Comparison of ENCODE assay signal across 17 cellular contexts in the genomic region with DNA sequence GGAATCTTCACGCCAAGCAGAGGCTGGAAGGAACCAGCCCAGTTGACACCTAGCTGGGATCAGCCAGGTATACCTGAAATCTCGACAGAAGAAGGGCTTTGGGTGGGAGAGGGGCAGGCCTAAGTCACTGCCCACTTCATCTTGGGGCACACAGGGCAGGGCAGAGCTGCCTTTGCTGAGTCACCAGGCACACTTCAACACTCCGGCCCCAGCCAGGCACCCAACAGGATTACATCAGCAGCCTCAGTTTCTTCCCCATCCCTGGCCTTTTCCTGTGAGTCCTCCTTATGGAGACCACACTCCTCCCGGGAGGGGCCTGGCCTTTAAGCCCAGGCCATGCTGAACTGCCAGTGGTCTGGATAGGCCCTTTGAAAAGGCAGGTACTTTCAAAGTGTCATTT.
DNase-seq lines count a peak whose midpoint lies in the region; ATAC-seq and TF ChIP-seq lines count a peak whose summit lies in the region.
"Had no signal": no experiment of that assay in that cellular context is flagged by ENCODE, and none has a peak within 500 bp of the region (broad histone marks: within the 10 kb centered on the region; RNA-seq: fewer than 3 reads in every experiment).

No MANE protein-coding gene starts in this region.

- H3K4me3 ChIP-seq in OCI-LY3 (ENCODE audit: low read length) (no peak overlapping the region; the same call in 1 of the 2 replicates), neural progenitor cell (no peak overlapping the region)
- H3K4me3 ChIP-seq: esophagus squamous epithelium, right lobe of liver, suprapubic skin had no signal

- peak overlapping the region; percentile 40 for H3K4me2 ChIP-seq in OCI-LY3 (ENCODE audit: low read length)
- H3K4me2 ChIP-seq in neural progenitor cell: no peak overlapping the region
- H3K4me2 ChIP-seq: SK-N-SH had no signal

- ATAC-seq in GM21528 (IDR thresholded peaks at IDR 0.05; ENCODE audit: low FRiP score, unreplicated experiment) (peak; percentile 17), HG03342 (IDR thresholded peaks at IDR 0.05; ENCODE audit: unreplicated experiment) (no peak)

- H3K9ac ChIP-seq in OCI-LY3 (ENCODE audit: low read length) (no peak overlapping the region; the same call in 1 of the 2 replicates), neural progenitor cell (no peak overlapping the region)
- H3K9ac ChIP-seq: SK-N-SH had no signal

- H3K79me2 ChIP-seq in OCI-LY3 (ENCODE audit: low read length) (no peaks in the 10 kb centered on the region), neural progenitor cell (ENCODE audit: low read depth) (no peaks in the 10 kb centered on the region)

- no peak for TF ChIP-seq CTCF in OCI-LY3 (IDR thresholded peaks at IDR 0.05; ENCODE audit: low read depth, low read length)
- TF ChIP-seq CTCF in neural progenitor cell (IDR thresholded peaks at IDR 0.05): no peak

- H3K4me1 Mint-ChIP-seq in T-helper 1 cell treated with Interleukin-12 subunit alpha and Interleukin-12 subunit beta and Interleukin-4 antibody, amounts not matched to agents 30 μg/mL and 1 μg/mL, for 36 hours (ENCODE audit: low read depth): peaks cover 19% of the 10 kb centered on the region
- peaks cover 17% of the 10 kb centered on the region for H3K4me1 Mint-ChIP-seq in neural progenitor cell

- no peak overlapping the region for H3K4me3 Mint-ChIP-seq in T-helper 1 cell treated with Interleukin-12 subunit alpha and Interleukin-12 subunit beta and Interleukin-4 antibody, amounts not matched to agents 30 μg/mL and 1 μg/mL, for 36 hours
- H3K4me3 Mint-ChIP-seq in neural progenitor cell: no peak overlapping the region
- H3K4me3 Mint-ChIP-seq: HFFc6 had no signal

- peak overlapping the region; percentile 42 for H3K27ac Mint-ChIP-seq in T-helper 1 cell treated with Interleukin-12 subunit alpha and Interleukin-12 subunit beta and Interleukin-4 antibody, amounts not matched to agents 30 μg/mL and 1 μg/mL, for 36 hours
- H3K27ac Mint-ChIP-seq in neural progenitor cell: peak overlapping the region; percentile 47
- H3K27ac Mint-ChIP-seq: HFFc6 had no signal

- H2AFZ ChIP-seq in OCI-LY3 (ENCODE audit: low read depth, low read length): no peak overlapping the region
- H2AFZ ChIP-seq in neural progenitor cell (replicated peaks): no peak overlapping the region

- no peaks in the 10 kb centered on the region for H3K36me3 Mint-ChIP-seq in T-helper 1 cell treated with Interleukin-12 subunit alpha and Interleukin-12 subunit beta and Interleukin-4 antibody, amounts not matched to agents 30 μg/mL and 1 μg/mL, for 36 hours (ENCODE audit: low read depth)
- peaks cover 2% of the 10 kb centered on the region for H3K36me3 Mint-ChIP-seq in neural progenitor cell

- H3K36me3 ChIP-seq in OCI-LY3 (replicated peaks; ENCODE audit: low read depth, low read length): no peaks in the 10 kb centered on the region
- H3K36me3 ChIP-seq in neural progenitor cell: no peaks in the 10 kb centered on the region
- H3K36me3 ChIP-seq: esophagus squamous epithelium, right lobe of liver, suprapubic skin had no signal

- H4K20me1 ChIP-seq in OCI-LY3 (ENCODE audit: insufficient read depth, low read length): no peaks in the 10 kb centered on the region
- H4K20me1 ChIP-seq in neural progenitor cell (ENCODE audit: low read depth): no peaks in the 10 kb centered on the region

- peaks cover 4% of the 10 kb centered on the region for H3K27me3 Mint-ChIP-seq in T-helper 1 cell treated with Interleukin-12 subunit alpha and Interleukin-12 subunit beta and Interleukin-4 antibody, amounts not matched to agents 30 μg/mL and 1 μg/mL, for 36 hours (ENCODE audit: low read depth)
- no peaks in the 10 kb centered on the region for H3K27me3 Mint-ChIP-seq in neural progenitor cell (ENCODE audit: insufficient read depth, low read depth)

- H3K9me3 Mint-ChIP-seq in T-helper 1 cell treated with Interleukin-12 subunit alpha and Interleukin-12 subunit beta and Interleukin-4 antibody, amounts not matched to agents 30 μg/mL and 1 μg/mL, for 36 hours: no peaks in the 10 kb centered on the region
- peaks cover 10% of the 10 kb centered on the region for H3K9me3 Mint-ChIP-seq in neural progenitor cell
- H3K9me3 Mint-ChIP-seq: HFFc6 had no signal

- no peaks in the 10 kb centered on the region for H3K9me3 ChIP-seq in OCI-LY3 (ENCODE audit: insufficient read depth, low read length)
- no peaks in the 10 kb centered on the region for H3K9me3 ChIP-seq in neural progenitor cell (ENCODE audit: low read depth)
- H3K9me3 ChIP-seq: right lobe of liver, SK-N-SH, suprapubic skin had no signal

- no peak for DNase-seq in T-helper 1 cell
- DNase-seq in neural progenitor cell (ENCODE audit: low spot score): no peak
- no peak for DNase-seq in NCI-H526 treated with DMSO at 0.1 percent for 48 hours (lab: John Stamatoyannopoulos, UW)
- no peak for DNase-seq in DMS53 treated with DMSO at 0.1 percent for 48 hours (lab: John Stamatoyannopoulos, UW; ENCODE audit: unreplicated experiment)
- DNase-seq: activated gamma-delta T cell treated with Interleukin-2 at 50 U/mL for 16 hours, esophagus squamous epithelium, HFFc6, islet precursor cell, NCI-H345, right lobe of liver, SK-N-SH had no signal

- no peak overlapping the region for H3K27ac ChIP-seq in OCI-LY3 (ENCODE audit: low read length)
- H3K27ac ChIP-seq in neural progenitor cell: no peak overlapping the region
- H3K27ac ChIP-seq: 22Rv1, esophagus squamous epithelium, right lobe of liver, suprapubic skin had no signal

- H3K4me1 ChIP-seq in OCI-LY3 (ENCODE audit: low read length): peaks cover 30% of the 10 kb centered on the region
- peaks cover 3% of the 10 kb centered on the region for H3K4me1 ChIP-seq in neural progenitor cell
- H3K4me1 ChIP-seq: right lobe of liver, suprapubic skin had no signal

- H3F3A ChIP-seq in neural progenitor cell (ENCODE audit: low read depth): no peaks in the 10 kb centered on the region

- H3K27me3 ChIP-seq in OCI-LY3 (ENCODE audit: low read depth, low read length) (no peaks in the 10 kb centered on the region), neural progenitor cell (no peaks in the 10 kb centered on the region)
- H3K27me3 ChIP-seq: right lobe of liver, suprapubic skin had no signal
